Comparison of ENCODE assay signal across 7 cellular contexts in genomic region chr5:36710039-36710438, GRCh38.
"Had no signal": no experiment of that assay in that cellular context is flagged by ENCODE, and none has a peak within 500 bp of the region (broad histone marks: within the 10 kb centered on the region; RNA-seq: fewer than 3 reads in every experiment).

No MANE protein-coding gene starts in this region.

- H3K9ac ChIP-seq: KMS-11 had no signal

- H3K4me2 ChIP-seq: KMS-11 had no signal

- H3K4me3 ChIP-seq: K562 had no signal

- FAIRE-seq: HTR-8/SVneo, K562 had no signal

- ATAC-seq: K562 had no signal

- DNase-seq: IMR-90, KBM-7, KG1 had no signal

- H3K27ac ChIP-seq: HL-60, KMS-11 had no signal
